20 cellular contexts compared by ENCODE assay signal in genomic region chr17:231966-232807, GRCh38. TPM values are rescaled to one million over a fixed set of nuclear protein-coding genes. Genes with fewer than 3 reads are reported as not detected.
A peak's percentile ranks its signal among the peaks of the same experiment; 100 is the strongest.
DNase-seq lines count a peak whose midpoint lies in the region; ATAC-seq and TF ChIP-seq lines count a peak whose summit lies in the region.
"Had no signal": no experiment of that assay in that cellular context is flagged by ENCODE, and none has a peak within 500 bp of the region (broad histone marks: within the 10 kb centered on the region; RNA-seq: fewer than 3 reads in every experiment).

No MANE protein-coding gene starts in this region.

- H3K27me3 ChIP-seq in gastroesophageal sphincter (peaks cover 7% of the 10 kb centered on the region), suprapubic skin (no peaks in the 10 kb centered on the region)
- H3K27me3 ChIP-seq: MG63, upper lobe of left lung had no signal

- 70% methylated on average over 13 of the region's 24 CpGs; no CpG with 5 or more reads in 1 of the 2 donors for WGBS in gastroesophageal sphincter (ENCODE audit: low coverage in 1 of 2), 2 donors
- WGBS in suprapubic skin: 87% methylated on average over 23 of the region's 24 CpGs

- H3K27ac Mint-ChIP-seq in nephron progenitor cell: peak overlapping the region; percentile 91
- H3K27ac Mint-ChIP-seq: activated CD8-positive, alpha-beta T cell treated with anti-CD3 and anti-CD28 coated beads for 36 hours; activated T-helper 17 cell treated with anti-CD3 and anti-CD28 coated beads, Interleukin-2, amount 50 U/mL, for 72 hours; CD4-positive, alpha-beta memory T cell had no signal

- no peak overlapping the region for H3K4me3 ChIP-seq in gastroesophageal sphincter
- H3K4me3 ChIP-seq in suprapubic skin: no peak overlapping the region
- H3K4me3 ChIP-seq: MG63, upper lobe of left lung had no signal

- TF ChIP-seq EP300 in gastroesophageal sphincter (IDR thresholded peaks at IDR 0.05) (no peak), suprapubic skin (IDR thresholded peaks at IDR 0.05) (no peak)

- H3K36me3 ChIP-seq in gastroesophageal sphincter (no peaks in the 10 kb centered on the region), suprapubic skin (no peaks in the 10 kb centered on the region)
- H3K36me3 ChIP-seq: MG63, upper lobe of left lung had no signal

- DNase-seq in activated CD4-positive, CD25-positive, alpha-beta regulatory T cell treated with anti-CD3 and anti-CD28 coated beads, Interleukin-2, amount 50 U/mL, for 72 hours: peak; percentile 23
- no peak for DNase-seq in nephron progenitor cell
- DNase-seq in suprapubic skin (ENCODE audit: low spot score in 2 of 2): peak; percentile 50 to 60
- no peak for DNase-seq in AG08396 (ENCODE audit: low spot score)
- DNase-seq: 8988T; activated CD8-positive, alpha-beta T cell treated with anti-CD3 and anti-CD28 coated beads for 36 hours; amniotic stem cell; CD4-positive, alpha-beta memory T cell; DND-41; MG63; NCI-H1694 treated with DMSO at 0.1 percent for 48 hours; NCI-H510A; small intestine; SW 1271; upper lobe of left lung had no signal

- H3K9me3 ChIP-seq in gastroesophageal sphincter: no peaks in the 10 kb centered on the region
- no peaks in the 10 kb centered on the region for H3K9me3 ChIP-seq in suprapubic skin
- H3K9me3 ChIP-seq: MG63, upper lobe of left lung had no signal

- peaks cover 4% of the 10 kb centered on the region for H3K27me3 Mint-ChIP-seq in nephron progenitor cell (ENCODE audit: low read depth, poor library complexity)
- H3K27me3 Mint-ChIP-seq: activated T-helper 17 cell treated with anti-CD3 and anti-CD28 coated beads, Interleukin-2, amount 50 U/mL, for 72 hours; CD4-positive, alpha-beta memory T cell had no signal

- H3K4me3 Mint-ChIP-seq in nephron progenitor cell: no peak overlapping the region
- H3K4me3 Mint-ChIP-seq: activated CD8-positive, alpha-beta T cell treated with anti-CD3 and anti-CD28 coated beads for 36 hours; activated T-helper 17 cell treated with anti-CD3 and anti-CD28 coated beads, Interleukin-2, amount 50 U/mL, for 72 hours had no signal

- H3K4me1 ChIP-seq in gastroesophageal sphincter (no peaks in the 10 kb centered on the region), suprapubic skin (peaks cover 6% of the 10 kb centered on the region)

- TF ChIP-seq POLR2A in gastroesophageal sphincter (IDR thresholded peaks at IDR 0.05) (no peak), suprapubic skin (IDR thresholded peaks at IDR 0.05) (no peak)

- no peaks in the 10 kb centered on the region for H3K36me3 Mint-ChIP-seq in nephron progenitor cell (ENCODE audit: low read depth)
- H3K36me3 Mint-ChIP-seq: CD4-positive, alpha-beta memory T cell had no signal

- H3K27ac ChIP-seq in gastroesophageal sphincter: peak overlapping the region in 3 of 4 donors; percentile 57 to 74 (median 63)
- H3K27ac ChIP-seq in suprapubic skin: no peak overlapping the region

- no peak for ATAC-seq in activated CD4-positive, CD25-positive, alpha-beta regulatory T cell treated with anti-CD3 and anti-CD28 coated beads, Interleukin-2, amount 50 U/mL, for 24 hours
- ATAC-seq in gastroesophageal sphincter (no peak), GM18502 (IDR thresholded peaks at IDR 0.05; ENCODE audit: poor library complexity, unreplicated experiment) (no peak), HG03460 (IDR thresholded peaks at IDR 0.05; ENCODE audit: unreplicated experiment) (no peak)
- ATAC-seq: activated CD8-positive, alpha-beta T cell treated with anti-CD3 and anti-CD28 coated beads for 36 hours; activated T-helper 17 cell treated with anti-CD3 and anti-CD28 coated beads, Interleukin-2, amount 50 U/mL, for 72 hours had no signal

- TF ChIP-seq CTCF in gastroesophageal sphincter (IDR thresholded peaks at IDR 0.05) (no peak), nephron progenitor cell (IDR thresholded peaks at IDR 0.05) (no peak), suprapubic skin (IDR thresholded peaks at IDR 0.05) (no peak)

- no peaks in the 10 kb centered on the region for H3K9me3 Mint-ChIP-seq in nephron progenitor cell
- H3K9me3 Mint-ChIP-seq: activated CD8-positive, alpha-beta T cell treated with anti-CD3 and anti-CD28 coated beads for 36 hours; activated T-helper 17 cell treated with anti-CD3 and anti-CD28 coated beads, Interleukin-2, amount 50 U/mL, for 72 hours; CD4-positive, alpha-beta memory T cell had no signal

- peaks cover 65% of the 10 kb centered on the region for H3K4me1 Mint-ChIP-seq in nephron progenitor cell
- H3K4me1 Mint-ChIP-seq: activated T-helper 17 cell treated with anti-CD3 and anti-CD28 coated beads, Interleukin-2, amount 50 U/mL, for 72 hours; CD4-positive, alpha-beta memory T cell had no signal

RNA-seq across cellular contexts. Expression of gene DOC2B, which starts 50.7 kb away (rescaled TPM):
- total RNA-seq in gastroesophageal sphincter (10 to 100 TPM in 3 of 4 donors, 1 to 10 TPM in 1; 4.4 to 11.5 (median 10.6) TPM), suprapubic skin (10 to 100 TPM in 1 of 4 donors, 1 to 10 TPM in 3; 1.8 to 19.4 (median 6.1) TPM)
- total RNA-seq: activated CD8-positive, alpha-beta T cell treated with anti-CD3 and anti-CD28 coated beads for 36 hours had no signal

Comparison
In these comparisons a context has a peak if more than half of its experiments do, and no peak if none do; other contexts are left out.
1. DNase-seq: peak in activated CD4-positive, CD25-positive, alpha-beta regulatory T cell treated with anti-CD3 and anti-CD28 coated beads, Interleukin-2, amount 50 U/mL, for 72 hours (single experiment) and suprapubic skin (2 of 2); none in nephron progenitor cell (single experiment) and AG08396 (single experiment).